15 cellular contexts compared by ENCODE assay signal in genomic region chr20:59152559-59153354, GRCh38. TPM values are rescaled to one million over a fixed set of nuclear protein-coding genes. Genes with fewer than 3 reads are reported as not detected.
A peak's percentile ranks its signal among the peaks of the same experiment; 100 is the strongest.
DNase-seq lines count a peak whose midpoint lies in the region; ATAC-seq and TF ChIP-seq lines count a peak whose summit lies in the region.
"Had no signal": no experiment of that assay in that cellular context is flagged by ENCODE, and none has a peak within 500 bp of the region (broad histone marks: within the 10 kb centered on the region; RNA-seq: fewer than 3 reads in every experiment).

No MANE protein-coding gene starts in this region.

- no peak for DNase-seq in activated T-cell treated with anti-CD3 and anti-CD28 coated beads, Interleukin-2, amount 50 U/mL, for 24 hours
- no peak for DNase-seq in activated T-cell treated with anti-CD3 and anti-CD28 coated beads, Interleukin-2, amount 50 U/mL, for 1 hour
- DNase-seq in NCI-H1436 (lab: John Stamatoyannopoulos, UW): peak; percentile 82
- no peak for DNase-seq in omental fat pad (ENCODE audit: low spot score)
- no peak for DNase-seq in iPS-NIHi7 (ENCODE audit: extremely low spot score)
- DNase-seq in SW 1271 (lab: John Stamatoyannopoulos, UW): no peak
- DNase-seq: HFFc6, Kasumi-1, mesenchymal stem cell, NCI-H2029 treated with DMSO at 0.1 percent for 48 hours, spleen had no signal

- no peaks in the 10 kb centered on the region for H3K9me3 Mint-ChIP-seq in activated T-cell treated with anti-CD3 and anti-CD28 coated beads, Interleukin-2, amount 50 U/mL, for 24 hours
- H3K9me3 Mint-ChIP-seq: HFFc6 had no signal

- H3K27ac Mint-ChIP-seq in activated T-cell treated with anti-CD3 and anti-CD28 coated beads, Interleukin-2, amount 50 U/mL, for 24 hours: peak overlapping the region; percentile 82
- H3K27ac Mint-ChIP-seq: HFFc6 had no signal

- peak overlapping the region; percentile 23 for H3K27ac ChIP-seq in cingulate gyrus (ENCODE audit: low read depth, low read length)

- TF ChIP-seq CTCF in omental fat pad (IDR thresholded peaks at IDR 0.05): no peak

- peaks cover 94% of the 10 kb centered on the region for H3K4me1 Mint-ChIP-seq in activated T-cell treated with anti-CD3 and anti-CD28 coated beads, Interleukin-2, amount 50 U/mL, for 24 hours (ENCODE audit: low read depth)

- peak; percentile 12 for ATAC-seq in omental fat pad (ENCODE audit: low FRiP score)
- no peak for ATAC-seq in HG03108 (IDR thresholded peaks at IDR 0.05; ENCODE audit: unreplicated experiment)

- peak overlapping the region; percentile 8 for H3K4me3 Mint-ChIP-seq in activated T-cell treated with anti-CD3 and anti-CD28 coated beads, Interleukin-2, amount 50 U/mL, for 24 hours
- H3K4me3 Mint-ChIP-seq: HFFc6 had no signal

- H3K36me3 Mint-ChIP-seq in activated T-cell treated with anti-CD3 and anti-CD28 coated beads, Interleukin-2, amount 50 U/mL, for 24 hours (ENCODE audit: low read depth): peaks cover 19% of the 10 kb centered on the region

- no peaks in the 10 kb centered on the region for H3K27me3 Mint-ChIP-seq in activated T-cell treated with anti-CD3 and anti-CD28 coated beads, Interleukin-2, amount 50 U/mL, for 24 hours

RNA-seq across cellular contexts. Expression of gene ZNF831, which starts 10.9 kb away (rescaled TPM):
- total RNA-seq in omental fat pad: 1 to 10 TPM; 1.3 to 3.6 (median 2.0) TPM
- total RNA-seq: HFFc6, osteoblast, SK-MEL-5 had no signal
